27 cellular contexts compared by ENCODE assay signal in the genomic region with DNA sequence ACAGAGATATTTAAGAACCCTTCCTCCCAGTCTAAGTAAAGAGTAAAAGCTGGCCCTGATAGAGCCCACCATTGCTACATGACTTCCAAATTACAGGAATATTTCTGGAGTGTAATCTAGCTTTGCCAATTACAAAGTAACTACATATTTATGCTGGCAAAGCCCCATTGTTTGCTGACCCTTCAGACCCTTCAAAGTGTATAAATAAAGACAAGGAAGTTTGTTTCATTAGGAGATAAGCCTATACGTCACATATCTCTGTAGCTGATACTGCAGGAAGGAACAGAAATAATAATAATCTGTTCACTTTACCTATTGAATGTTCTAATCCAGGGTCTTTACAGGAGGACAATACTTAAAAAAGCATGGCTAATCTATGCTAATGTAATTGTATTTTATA.
"Had no signal": no experiment of that assay in that cellular context is flagged by ENCODE, and none has a peak within 500 bp of the region (broad histone marks: within the 10 kb centered on the region; RNA-seq: fewer than 3 reads in every experiment).

No MANE protein-coding gene starts in this region.

- H3K4me3 ChIP-seq: colonic mucosa, coronary artery, dorsolateral prefrontal cortex, esophagus muscularis mucosa, esophagus squamous epithelium, gastrocnemius medialis, gastroesophageal sphincter, heart left ventricle, heart right ventricle had no signal

- H3K4me1 ChIP-seq: colonic mucosa, esophagus squamous epithelium, gastrocnemius medialis had no signal

- FAIRE-seq: colon, endometrium, frontal cortex had no signal

- H3K36me3 ChIP-seq: colonic mucosa, esophagus muscularis mucosa, gastrocnemius medialis, gastroesophageal sphincter had no signal

- ATAC-seq: effector memory CD8-positive, alpha-beta T cell; esophagus mucosa; foreskin keratinocyte; gastrocnemius medialis; gastroesophageal sphincter; heart left ventricle; heart right ventricle had no signal

- H3K27ac ChIP-seq: colonic mucosa, coronary artery, dorsolateral prefrontal cortex, epithelial cell of prostate, esophagus muscularis mucosa, esophagus squamous epithelium, foreskin keratinocyte, gastrocnemius medialis, gastroesophageal sphincter, heart left ventricle, heart right ventricle had no signal

- H3K27me3 ChIP-seq: colonic mucosa, esophagus muscularis mucosa, esophagus squamous epithelium, foreskin keratinocyte, gastrocnemius medialis, gastroesophageal sphincter, heart left ventricle, heart right ventricle had no signal

- DNase-seq: colonic mucosa; cortex of kidney; dermis blood vessel endothelial cell; dorsolateral prefrontal cortex; effector CD4-positive, alpha-beta T cell; effector CD8-positive, alpha-beta T cell; effector memory CD4-positive, alpha-beta T cell; effector memory CD8-positive, alpha-beta T cell; endodermal cell; erythroblast; esophagus squamous epithelium; foreskin fibroblast; foreskin keratinocyte; foreskin melanocyte; gastrocnemius medialis; glutamatergic neuron; head of caudate nucleus; heart left ventricle; heart right ventricle had no signal

- H3K9me3 ChIP-seq: colonic mucosa, esophagus muscularis mucosa, esophagus squamous epithelium, gastrocnemius medialis, gastroesophageal sphincter, heart left ventricle, heart right ventricle had no signal
